8 cellular contexts compared by ENCODE assay signal in the genomic region with DNA sequence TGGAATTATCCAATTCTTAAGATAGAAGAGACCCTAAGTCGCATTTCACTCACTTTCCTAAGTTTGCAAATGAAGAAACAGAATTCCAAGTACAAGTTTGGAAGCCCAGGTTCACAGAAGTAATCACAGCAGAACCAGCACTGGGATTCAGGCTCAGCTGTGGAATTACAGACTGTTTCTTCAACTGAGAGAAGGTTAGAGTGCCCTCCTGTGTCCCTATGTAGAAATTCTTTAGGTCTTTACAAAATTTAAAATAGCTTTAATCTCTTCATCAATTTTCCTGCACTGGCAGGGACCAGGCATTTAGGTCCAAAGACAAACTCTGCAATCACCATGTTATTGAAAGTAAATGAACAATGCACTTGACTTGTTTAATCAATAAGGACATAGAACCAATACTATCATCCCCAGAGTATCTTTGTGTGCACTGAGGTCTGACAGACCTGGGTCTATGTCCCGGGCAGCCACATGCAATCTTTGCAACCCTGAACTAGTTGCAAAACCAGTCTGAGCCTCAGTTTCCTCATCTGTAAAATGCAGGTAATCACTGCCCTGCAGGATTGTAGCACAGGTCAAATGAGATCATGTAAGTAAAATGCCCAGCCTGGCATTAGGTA. TPM values are rescaled to one million over a fixed set of nuclear protein-coding genes. Genes with fewer than 3 reads are reported as not detected.
DNase-seq lines count a peak whose midpoint lies in the region; ATAC-seq, FAIRE-seq and TF ChIP-seq lines count a peak whose summit lies in the region.

No MANE protein-coding gene starts in this region.

- H3K4me3 Mint-ChIP-seq in osteocyte (ENCODE audit: unreplicated experiment): no peak overlapping the region
- no peak overlapping the region for H3K4me3 Mint-ChIP-seq in mesothelial cell of epicardium

- H3K36me3 ChIP-seq in BJ (ENCODE audit: control insufficient read depth, insufficient read depth, low read length): no peaks in the 10 kb centered on the region

- no peak for TF ChIP-seq POLR2A in H54 (IDR thresholded peaks at IDR 0.05; ENCODE audit: low read depth, low read length)

- no peaks in the 10 kb centered on the region for H3K36me3 Mint-ChIP-seq in osteocyte (ENCODE audit: unreplicated experiment)
- H3K36me3 Mint-ChIP-seq in mesothelial cell of epicardium: no peaks in the 10 kb centered on the region

- POLR2A ChIA-PET in BJ (lab: Charles Lee): interaction anchor here (0.6 kb wide), 1 partner anchor 33 kb away, joined by 3 read pairs; no protein-coding TSS in a partner anchor

- TF ChIP-seq CTCF in BJ (IDR thresholded peaks at IDR 0.05; ENCODE audit: insufficient read depth, low read depth, low read length) (peak; percentile 64), epithelial cell of esophagus (IDR thresholded peaks at IDR 0.05; ENCODE audit: insufficient read depth, low read depth, low read length, missing control alignments) (peak; percentile 59), osteocyte (IDR thresholded peaks at IDR 0.05) (peak; percentile 72), mesothelial cell of epicardium (IDR thresholded peaks at IDR 0.05; ENCODE audit: unreplicated experiment) (no peak)

- CTCF ChIA-PET in BJ (lab: Yijun Ruan, JAX): interaction anchor here (1.0 to 5.5 kb wide), 16 partner anchors 8 to 321 kb away, joined by 3 to 72 read pairs (median 4); no protein-coding TSS in a partner anchor

- H3K4me3 ChIP-seq in BJ (ENCODE audit: low read depth, low read length) (no peak overlapping the region), epithelial cell of esophagus (ENCODE audit: low read length) (no peak overlapping the region)

- FAIRE-seq in H54 (lab: Jason Lieb, UNC): peak; percentile 90

- ATAC-seq in GM18867 (IDR thresholded peaks at IDR 0.05; ENCODE audit: unreplicated experiment) (no peak), HG03460 (IDR thresholded peaks at IDR 0.05; ENCODE audit: unreplicated experiment) (no peak)

- H3K4me1 Mint-ChIP-seq in osteocyte (ENCODE audit: unreplicated experiment): peaks cover 14% of the 10 kb centered on the region
- H3K4me1 Mint-ChIP-seq in mesothelial cell of epicardium: peaks cover 27% of the 10 kb centered on the region

- H3K27me3 Mint-ChIP-seq in osteocyte (ENCODE audit: unreplicated experiment) (no peaks in the 10 kb centered on the region), mesothelial cell of epicardium (ENCODE audit: low read depth) (no peaks in the 10 kb centered on the region)

- DNase-seq in BJ (ENCODE audit: low read depth) (no peak), H54 (ENCODE audit: insufficient read length, low spot score) (no peak), OCI-M1 (lab: John Stamatoyannopoulos, UW) (peak; percentile 33), epithelial cell of esophagus (ENCODE audit: low read depth) (peak; percentile 69), osteocyte (ENCODE audit: extremely low spot score, unreplicated experiment) (no peak), mesothelial cell of epicardium (ENCODE audit: low spot score in 2 of 2, unreplicated experiment in 2 of 2) (no peak)

- H3K9me3 Mint-ChIP-seq in osteocyte (ENCODE audit: unreplicated experiment): no peaks in the 10 kb centered on the region
- no peaks in the 10 kb centered on the region for H3K9me3 Mint-ChIP-seq in mesothelial cell of epicardium

- no peaks in the 10 kb centered on the region for H3K27me3 ChIP-seq in BJ (ENCODE audit: control insufficient read depth, insufficient read depth, low read length)

- H3K27ac Mint-ChIP-seq in osteocyte (ENCODE audit: unreplicated experiment): no peak overlapping the region
- no peak overlapping the region for H3K27ac Mint-ChIP-seq in mesothelial cell of epicardium

RNA-seq across cellular contexts. Expression of a gene that starts 16.9 kb away (rescaled TPM):
- polyA plus RNA-seq in BJ (2011; rRNA removed): 0.64 and 0.71 TPM in 2 replicates
- polyA minus RNA-seq in BJ (2011; rRNA and poly(A)+ RNA removed): 1.5 and 1.7 TPM in 2 replicates
- total RNA-seq in osteocyte: 0.91 and 1.6 TPM in 2 replicates
- 3.9 to 4.7 TPM (median 4.0 TPM) in 3 replicates for total RNA-seq in mesothelial cell of epicardium

Comparison
In these comparisons a context has a peak if more than half of its experiments do, and no peak if none do; other contexts are left out.
1. DNase-seq: peak in OCI-M1 (single experiment) and epithelial cell of esophagus (single experiment); none in BJ (single experiment), H54 (single experiment), osteocyte (single experiment) and mesothelial cell of epicardium (0 of 2).